In genomic region chr22:30541979-30542810, GRCh38 we compare ENCODE assay signal across 1 cellular context.
TF ChIP-seq lines count a peak whose summit lies in the region.

No MANE protein-coding gene starts in this region.

TF ChIP-seq in K562, 482 proteins besides CTCF, POLR2A, EP300 and RAD21 (continued from another document):
- TF ChIP-seq SREBF1 (IDR thresholded peaks at IDR 0.05; ENCODE audit: borderline replicate concordance, low read depth, low read length) (no peak), ERF (CRISPR knock-in tag; IDR thresholded peaks at IDR 0.05) (no peak), ZNF354B (CRISPR knock-in tag; IDR thresholded peaks at IDR 0.05) (no peak), ZNF431 (CRISPR knock-in tag; IDR thresholded peaks at IDR 0.05) (no peak), KLF10 (CRISPR knock-in tag; IDR thresholded peaks at IDR 0.05) (no peak), KDM5B (IDR thresholded peaks at IDR 0.05; ENCODE audit: insufficient replicate concordance, low read depth, low read length) (peak; percentile 33), NR3C1 (CRISPR knock-in tag; IDR thresholded peaks at IDR 0.05) (no peak)
